8 cellular contexts compared by ENCODE assay signal in genomic region chr6:26122793-26123674, GRCh38. TPM values are rescaled to one million over a fixed set of nuclear protein-coding genes. Genes with fewer than 3 reads are reported as not detected.
DNase-seq lines count a peak whose midpoint lies in the region; ATAC-seq and TF ChIP-seq lines count a peak whose summit lies in the region.

No MANE protein-coding gene starts in this region.

- peaks cover 2% of the 10 kb centered on the region for H3K9me3 Mint-ChIP-seq in natural killer cell treated with Interleukin-12 subunit alpha and Interleukin-12 subunit beta and Interleukin-15 and Interleukin-18, amount 100 ng/mL, for 72 hours

- DNase-seq in ELF-1 (ENCODE audit: low read depth, low spot score): peak; percentile 95
- DNase-seq in H7: peak; percentile 72
- peak; percentile 100 for DNase-seq in M059J (ENCODE audit: low read depth)
- peak; percentile 94 for DNase-seq in activated effector memory CD4-positive, alpha-beta T cell treated with anti-CD3 and anti-CD28 coated beads, Interleukin-2, amount 50 U/mL, for 16 hours
- DNase-seq in fibroblast of the aortic adventitia (ENCODE audit: low read depth): peak; percentile 99
- DNase-seq in natural killer cell treated with Interleukin-12 subunit alpha and Interleukin-12 subunit beta and Interleukin-15 and Interleukin-18, amount 100 ng/mL, for 72 hours (ENCODE audit: low spot score): peak; percentile 93
- DNase-seq in stimulated activated naive CD4-positive, alpha-beta T cell treated with Interleukin-2 at 50 U/mL for 16 hours (lab: John Stamatoyannopoulos, UW): peak; percentile 94

- no peaks in the 10 kb centered on the region for H3K27me3 ChIP-seq in H7 (ENCODE audit: control insufficient read depth, insufficient read depth, low read length)

- peak overlapping the region; percentile 97 for H3K4me3 Mint-ChIP-seq in natural killer cell treated with Interleukin-12 subunit alpha and Interleukin-12 subunit beta and Interleukin-15 and Interleukin-18, amount 100 ng/mL, for 72 hours

- peaks cover 48 to 51% of the 10 kb centered on the region in 2 donors for H3K4me1 Mint-ChIP-seq in natural killer cell treated with Interleukin-12 subunit alpha and Interleukin-12 subunit beta and Interleukin-15 and Interleukin-18, amount 100 ng/mL, for 72 hours (ENCODE audit: low read depth in 2 of 2)

- ATAC-seq in natural killer cell treated with Interleukin-12 subunit alpha and Interleukin-12 subunit beta and Interleukin-15 and Interleukin-18, amount 100 ng/mL, for 72 hours: peak; percentile 76 to 80

- TF ChIP-seq CTCF in fibroblast of the aortic adventitia (IDR thresholded peaks at IDR 0.05; ENCODE audit: insufficient read depth, low read length): no peak

- peak overlapping the region; percentile 99 to 100 for H3K27ac Mint-ChIP-seq in natural killer cell treated with Interleukin-12 subunit alpha and Interleukin-12 subunit beta and Interleukin-15 and Interleukin-18, amount 100 ng/mL, for 72 hours

- peak; percentile 75; the same call in 1 of the 2 replicates for TF ChIP-seq POLR2A in Raji (IDR thresholded peaks at IDR 0.05; ENCODE audit: insufficient read depth, low read depth, low read length)

- H3K36me3 Mint-ChIP-seq in natural killer cell treated with Interleukin-12 subunit alpha and Interleukin-12 subunit beta and Interleukin-15 and Interleukin-18, amount 100 ng/mL, for 72 hours: peaks cover 22% of the 10 kb centered on the region

- H3K4me3 ChIP-seq in H7 (ENCODE audit: insufficient read depth, low read depth, low read length) (peak overlapping the region; percentile 79), fibroblast of the aortic adventitia (ENCODE audit: low read depth, low read length) (peak overlapping the region; percentile 73)

- no peaks in the 10 kb centered on the region for H3K36me3 ChIP-seq in H7 (replicated peaks; ENCODE audit: control insufficient read depth, insufficient read depth, low read length)

- no peaks in the 10 kb centered on the region for H3K27me3 Mint-ChIP-seq in natural killer cell treated with Interleukin-12 subunit alpha and Interleukin-12 subunit beta and Interleukin-15 and Interleukin-18, amount 100 ng/mL, for 72 hours

RNA-seq across cellular contexts. Expression of gene HFE, which starts 35.8 kb away (rescaled TPM):
- total RNA-seq in H7 (2014; rRNA removed; shearing (Covaris generic)): 0.38 and 0.81 TPM in 2 replicates
- total RNA-seq in M059J (2014; rRNA removed; shearing (Covaris generic)): 16.9 and 20.6 TPM in 2 replicates
- 7.4 and 9.0 TPM in 2 replicates for total RNA-seq in fibroblast of the aortic adventitia (ENCODE audit: low replicate concordance)
- total RNA-seq in natural killer cell treated with Interleukin-12 subunit alpha and Interleukin-12 subunit beta and Interleukin-15 and Interleukin-18, amount 100 ng/mL, for 72 hours: 1 to 10 TPM in 1 of 2 donors, under 1 TPM in 1; 0.62 to 1.5 TPM

Comparison
In these comparisons a context has a peak if more than half of its experiments do, and no peak if none do; other contexts are left out.
1. Peak in every context shown above with its lines: DNase-seq, ATAC-seq and H3K4me3 ChIP-seq.